9 cellular contexts compared by ENCODE assay signal in genomic region chr15:66654718-66655375, GRCh38. TPM values are rescaled to one million over a fixed set of nuclear protein-coding genes. Genes with fewer than 3 reads are reported as not detected.
DNase-seq lines count a peak whose midpoint lies in the region; ATAC-seq, FAIRE-seq and TF ChIP-seq lines count a peak whose summit lies in the region.
"Had no signal": no experiment of that assay in that cellular context is flagged by ENCODE, and none has a peak within 500 bp of the region (broad histone marks: within the 10 kb centered on the region; RNA-seq: fewer than 3 reads in every experiment).

No MANE protein-coding gene starts in this region.

- no peaks in the 10 kb centered on the region for H3K9me1 ChIP-seq in K562 (ENCODE audit: control insufficient read depth, insufficient read depth, low read length)

- H3K4me1 ChIP-seq in K562 (replicated peaks in 1 of 2; ENCODE audit: control insufficient read depth in 2 of 2, insufficient read depth in 2 of 2, low read length in 2 of 2) (peaks cover 58 to 77% of the 10 kb centered on the region in 2 experiments), right lobe of liver (peaks cover 0 to 46% (median 18%) of the 10 kb centered on the region in 4 donors), tibial artery (peaks cover 0 to 22% (median 16%) of the 10 kb centered on the region in 4 donors)

- H3K9me3 ChIP-seq in K562 (replicated peaks; ENCODE audit: control insufficient read depth, insufficient read depth, low read depth, low read length) = no peaks in the 10 kb centered on the region
- H3K9me3 ChIP-seq in right lobe of liver = no peaks in the 10 kb centered on the region
- H3K9me3 ChIP-seq in tibial artery = no peaks in the 10 kb centered on the region

- no peak for TF ChIP-seq RAD21 in K562 (CRISPR knock-in tag; conservative IDR thresholded peaks at IDR 0.05 in 1 of 2, IDR thresholded peaks at IDR 0.05 in 1 of 2)

- peaks cover 90% of the 10 kb centered on the region for H3K79me2 ChIP-seq in K562 (ENCODE audit: control insufficient read depth, insufficient read depth, low read length)

- TF ChIP-seq POLR2A in K562 (conservative IDR thresholded peaks at IDR 0.05) (no peak), right lobe of liver (IDR thresholded peaks at IDR 0.05) (no peak)

- peak overlapping the region; percentile 51 for H3K4me2 ChIP-seq in K562 (ENCODE audit: insufficient read depth, low read length)

- intact Hi-C loops in K562 (cut with micrococcal nuclease) = loop anchor here (5.0 kb wide), 1 partner anchor 38 kb away; no protein-coding TSS in a partner anchor
- intact Hi-C loops in right lobe of liver (cut with DNase I) = no loop called here
- intact Hi-C loops in tibial artery (cut with DNase I; ENCODE audit: low total_unique reads) = no loop called here

- in situ Hi-C loops in K562 (cut with MboI) = no loop called here

- TF ChIP-seq CTCF in K562 (IDR thresholded peaks at IDR 0.05 in 2 of 3, conservative IDR thresholded peaks at IDR 0.05 in 1 of 3; ENCODE audit: insufficient read depth in 2 of 3, low read depth in 1 of 3, low read length in 3 of 3) (0 out of 6 replicates have a peak, but pooled peaks of 1 of the 3 experiments have one; percentile 3), right lobe of liver (IDR thresholded peaks at IDR 0.05) (no peak), tibial artery (IDR thresholded peaks at IDR 0.05) (no peak)

- ATAC-seq in K562 = peak; percentile 91
- peak; percentile 10 to 40 (median 22) for ATAC-seq in right lobe of liver
- no peak for ATAC-seq in GM18498 (IDR thresholded peaks at IDR 0.05; ENCODE audit: unreplicated experiment)
- no peak for ATAC-seq in HG02884 (IDR thresholded peaks at IDR 0.05; ENCODE audit: unreplicated experiment)

- peak overlapping the region; percentile 66 to 90 for H3K9ac ChIP-seq in K562 (ENCODE audit: insufficient read depth in 1 of 2, low read depth in 2 of 2, low read length in 2 of 2)

- H3K36me3 ChIP-seq in K562 (ENCODE audit: control insufficient read depth, insufficient read depth, low read length) (peaks cover 53% of the 10 kb centered on the region), right lobe of liver (no peaks in the 10 kb centered on the region), tibial artery (no peaks in the 10 kb centered on the region)

- CTCF ChIA-PET in K562 (lab: Yijun Ruan, JAX; ENCODE audit: low intra/inter-chr PET ratio) = no interaction called here

- peak; percentile 18 for DNase-seq in activated T-cell treated with anti-CD3 and anti-CD28 coated beads for 48 hours (ENCODE audit: low read depth)
- no peak for DNase-seq in activated T-cell treated with anti-CD3 and anti-CD28 coated beads, Interleukin-2, amount 50 U/mL, for 48 hours
- DNase-seq in K562 (ENCODE audit: extremely low read depth in 1 of 4, low spot score in 3 of 4) = peak; percentile 80 to 89 (median 84)
- peak in 1 of 3 donors; percentile 58 for DNase-seq in right lobe of liver
- DNase-seq in tibial artery = no peak
- DNase-seq in NCI-H2171 (lab: John Stamatoyannopoulos, UW) = no peak
- DNase-seq: NCI-H526 had no signal

- 3% methylated on average over 18 of the region's 48 CpGs for WGBS in K562 (ENCODE audit: insufficient coverage, low coverage, missing lambda C conversion rate)
- WGBS in right lobe of liver (ENCODE audit: insufficient coverage, low coverage, low lambda C conversion rate, missing lambda C conversion rate) = 32% methylated on average over 2 of the region's 48 CpGs

- 0 out of 2 replicates have a peak overlapping the region, but pooled peaks have one; percentile 21 for H2AFZ ChIP-seq in K562 (ENCODE audit: low read depth, low read length)

- no peaks in the 10 kb centered on the region for H3K27me3 ChIP-seq in K562 (ENCODE audit: control insufficient read depth in 2 of 2, insufficient read depth in 2 of 2, low read length in 2 of 2)
- no peaks in the 10 kb centered on the region for H3K27me3 ChIP-seq in right lobe of liver
- no peaks in the 10 kb centered on the region for H3K27me3 ChIP-seq in tibial artery

- POLR2A ChIA-PET in K562 (lab: Yijun Ruan, JAX) = interaction anchor here (0.6 to 1.0 kb wide), 3 partner anchors 11 to 56 kb away, joined by 3 to 7 read pairs (median 3); no protein-coding TSS in a partner anchor

- no TSS peak for BruUV-seq in K562 (replicated peaks; lab: Mats Ljungman, UMichigan)

- H3K27ac ChIP-seq in K562 (ENCODE audit: extremely low read depth, low read depth, low read length) = peak overlapping the region; percentile 80
- peak overlapping the region; percentile 33 to 73 (median 60) for H3K27ac ChIP-seq in right lobe of liver
- peak overlapping the region; percentile 49 to 62 for H3K27ac ChIP-seq in tibial artery

- H3K4me3 ChIP-seq in K562 (peak overlapping the region; percentile 33; the same call in 1 of the 2 replicates), right lobe of liver (peak overlapping the region in 1 of 3 donors; percentile 19), tibial artery (peak overlapping the region; percentile 33 to 49)

- FAIRE-seq in K562 (lab: Jason Lieb, UNC) = no peak

- H4K20me1 ChIP-seq in K562 (replicated peaks; ENCODE audit: control insufficient read depth, insufficient read depth, low read length) = no peaks in the 10 kb centered on the region

- peak; percentile 13; the same call in 1 of the 2 replicates for TF ChIP-seq EP300 in K562 (IDR thresholded peaks at IDR 0.05; ENCODE audit: low read length)

TF ChIP-seq in K562, 482 proteins besides CTCF, POLR2A, EP300 and RAD21 (continues in another document):
- TF ChIP-seq SAFB (IDR thresholded peaks at IDR 0.05; ENCODE audit: borderline replicate concordance, low read depth, low read length) (no peak), HMGXB4 (CRISPR knock-in tag; IDR thresholded peaks at IDR 0.05) (no peak), HMGN3 (IDR thresholded peaks at IDR 0.05; ENCODE audit: borderline replicate concordance, extremely low read depth, insufficient read length, low read depth, low read length) (peak; percentile 95), SIN3B (IDR thresholded peaks at IDR 0.05; ENCODE audit: low read depth) (no peak), ZBTB7A (IDR thresholded peaks at IDR 0.05; ENCODE audit: borderline replicate concordance, control insufficient read depth, low read depth, low read length) (peak; percentile 72; the same call in 1 of the 2 replicates), FOXP1 (CRISPR knock-in tag; IDR thresholded peaks at IDR 0.05) (0 out of 2 replicates have a peak, but pooled peaks have one; percentile 16), ZFX (CRISPR knock-in tag; IDR thresholded peaks at IDR 0.05) (peak; percentile 63), TBL1XR1 (IDR thresholded peaks at IDR 0.05; ENCODE audit: low read length in 2 of 2) (no peak), ZNF41 (CRISPR knock-in tag; conservative IDR thresholded peaks at IDR 0.05) (no peak), FOXK2 (conservative IDR thresholded peaks at IDR 0.05 in 1 of 2, IDR thresholded peaks at IDR 0.05 in 1 of 2; ENCODE audit: low read depth in 2 of 2) (no peak), PURB (CRISPR knock-in tag; IDR thresholded peaks at IDR 0.05; ENCODE audit: low read depth) (no peak), ZNF583 (CRISPR knock-in tag; IDR thresholded peaks at IDR 0.05) (no peak), GATAD2A (IDR thresholded peaks at IDR 0.05) (0 out of 2 replicates have a peak, but pooled peaks have one; percentile 8), MYC (IDR thresholded peaks at IDR 0.05; ENCODE audit: low read depth, low read length) (0 out of 2 replicates have a peak, but pooled peaks have one; percentile 33), MYC (CRISPR knock-in tag; IDR thresholded peaks at IDR 0.05; ENCODE audit: borderline replicate concordance, low read depth) (no peak), SMAD4 (CRISPR knock-in tag; conservative IDR thresholded peaks at IDR 0.05) (peak; percentile 77), CCAR2 (IDR thresholded peaks at IDR 0.05; ENCODE audit: low read depth, low read length) (no peak), TEAD2 (tag; IDR thresholded peaks at IDR 0.05) (no peak), NCOR1 (IDR thresholded peaks at IDR 0.05) (peak; percentile 66), SMARCA4 (IDR thresholded peaks at IDR 0.05) (0 out of 2 replicates have a peak, but pooled peaks have one; percentile 8), CBFA2T2 (conservative IDR thresholded peaks at IDR 0.05) (0 out of 2 replicates have a peak, but pooled peaks have one; percentile 3), NFIC (IDR thresholded peaks at IDR 0.05) (0 out of 2 replicates have a peak, but pooled peaks have one; percentile 8)

RNA-seq across cellular contexts. Expression of gene SMAD6, which starts 47.2 kb away (rescaled TPM):
- total RNA-seq in K562 (2011; cell fraction: chromatin; rRNA removed; ENCODE audit: low replicate concordance) = 54.6 and 73.2 TPM in 2 replicates
- 34.3 and 36.4 TPM in 2 replicates for total RNA-seq in K562 (2011; cell fraction: nucleolus; rRNA removed)
- total RNA-seq in K562 (2011; cell fraction: nucleoplasm; rRNA removed) = 49.6 and 69.7 TPM in 2 replicates
- total RNA-seq in K562 (2014; rRNA removed) = 11.3 and 14.5 TPM in 2 replicates
- total RNA-seq in K562 (2014; rRNA removed; fragmentation: Illumina TruSeq; extraction: Trizol) = 1.7 and 2.5 TPM in 2 replicates
- 3.7 and 4.1 TPM in 2 replicates for total RNA-seq in K562 (2015; rRNA removed; fragmentation: Illumina TruSeq; extraction: Trizol)
- 14.2 and 15.5 TPM in 2 replicates for total RNA-seq in K562 (2021)
- polyA plus RNA-seq in K562 (2011; rRNA removed) = 5.3 and 9.2 TPM in 2 replicates
- 4.6 and 10.2 TPM in 2 replicates for polyA plus RNA-seq in K562 (2011; cell fraction: cytosol; rRNA removed)
- 10.8 and 14.0 TPM in 2 replicates for polyA plus RNA-seq in K562 (2011; cell fraction: nucleus; rRNA removed)
- polyA plus RNA-seq in K562 (2012) = 7.4 and 21.2 TPM in 2 replicates
- polyA plus RNA-seq in K562 (2014; fragmentation: Illumina TruSeq; extraction: Trizol) = 1.1 and 1.4 TPM in 2 replicates
- polyA plus RNA-seq in K562 (2014; fragmentation: Nextera tagmentation; extraction: Ambion mirVana) = under 1 TPM; 0.10 to 0.13 TPM
- 4.6 and 6.9 TPM in 2 replicates for polyA plus RNA-seq in K562 (2014; rRNA removed)
- polyA minus RNA-seq in K562 (2011; rRNA and poly(A)+ RNA removed) = 7.7 and 9.1 TPM in 2 replicates
- 12.8 and 25.8 TPM in 2 replicates for polyA minus RNA-seq in K562 (2011; cell fraction: cytosol; rRNA and poly(A)+ RNA removed)
- 13.9 and 32.1 TPM in 2 replicates for polyA minus RNA-seq in K562 (2011; cell fraction: nucleus; rRNA and poly(A)+ RNA removed)
- total RNA-seq in right lobe of liver = 10 to 100 TPM; 10.5 to 17.2 (median 12.3) TPM

Comparison
In these comparisons a context has a peak if more than half of its experiments do, and no peak if none do; other contexts are left out.
1. DNase-seq: peak in activated T-cell treated with anti-CD3 and anti-CD28 coated beads for 48 hours (single experiment) and K562 (4 of 4); none in activated T-cell treated with anti-CD3 and anti-CD28 coated beads, Interleukin-2, amount 50 U/mL, for 48 hours (0 of 2), tibial artery (0 of 2) and NCI-H2171 (single experiment).
2. ATAC-seq: peak in K562 (single experiment) and right lobe of liver (4 of 4); none in GM18498 (single experiment) and HG02884 (single experiment).
3. Peak in every context shown above with its lines, with median percentiles within 50 percentile points of each other: H3K27ac ChIP-seq.